ENCODE assay signal across 34 cellular contexts in the genomic region with DNA sequence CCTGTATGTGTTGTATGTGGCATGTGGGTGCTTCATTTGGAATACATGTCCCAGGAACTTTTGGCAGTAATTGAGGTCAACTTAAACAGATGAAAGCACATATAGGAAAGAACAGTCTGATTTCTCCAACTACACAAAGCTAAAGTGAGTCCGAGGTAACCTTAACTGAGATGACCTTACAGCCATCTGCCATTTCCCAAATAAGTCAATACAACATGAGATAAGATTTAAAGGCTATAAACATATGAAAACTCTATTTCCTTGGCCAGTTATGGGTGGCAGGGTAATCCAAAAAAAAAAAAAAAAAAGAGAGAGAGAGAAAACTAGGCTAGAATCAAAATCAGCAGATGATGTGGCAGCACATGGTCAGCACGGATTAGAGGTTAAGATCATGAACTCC.
"Had no signal": no experiment of that assay in that cellular context is flagged by ENCODE, and none has a peak within 500 bp of the region (broad histone marks: within the 10 kb centered on the region; RNA-seq: fewer than 3 reads in every experiment).

No MANE protein-coding gene starts in this region.

- H3K9ac ChIP-seq: KMS-11 had no signal

- H3K4me3 ChIP-seq: MG63 had no signal

- H3K36me3 ChIP-seq: MG63 had no signal

- H3K9me3 ChIP-seq: MG63 had no signal

- H3K27me3 ChIP-seq: MG63 had no signal

- H3K27ac ChIP-seq: KMS-11 had no signal

- DNase-seq: Karpas-422, Kasumi-1, KG1, MG63, MM.1S, MV-4-11, NCI-H1048, NCI-H1092, NCI-H1092 treated with DMSO at 0.1 percent for 48 hours, NCI-H1105, NCI-H1105 treated with DMSO at 0.1 percent for 48 hours, NCI-H1417, NCI-H1417 treated with DMSO at 0.1 percent for 48 hours, NCI-H1436, NCI-H1436 treated with DMSO at 0.1 percent for 48 hours, NCI-H146, NCI-H1694, NCI-H1694 treated with DMSO at 0.1 percent for 48 hours, NCI-H187, NCI-H187 treated with DMSO at 0.1 percent for 48 hours, NCI-H1930, NCI-H2029, NCI-H2029 treated with DMSO at 0.1 percent for 48 hours, NCI-H2081, NCI-H2081 treated with DMSO at 0.1 percent for 48 hours, NCI-H2107, NCI-H2171, NCI-H2171 treated with DMSO at 0.1 percent for 48 hours, NCI-H2227 treated with DMSO at 0.1 percent for 48 hours, NCI-H226, NCI-H345, NCI-H446, NCI-H446 treated with DMSO at 0.1 percent for 48 hours had no signal
